In genomic region chr15:34739346-34739745, GRCh38 we compare ENCODE assay signal across 12 cellular contexts. TPM values are rescaled to one million over a fixed set of nuclear protein-coding genes. Genes with fewer than 3 reads are reported as not detected.
"Had no signal": no experiment of that assay in that cellular context is flagged by ENCODE, and none has a peak within 500 bp of the region (broad histone marks: within the 10 kb centered on the region; RNA-seq: fewer than 3 reads in every experiment).

No MANE protein-coding gene starts in this region.

- H3K4me2 ChIP-seq: GM23338 had no signal

- H3K4me3 ChIP-seq: GM23248, GM23338, HAP-1 had no signal

- H3K27ac ChIP-seq: GM23248 had no signal

- FAIRE-seq: H1, H54 had no signal

- H2AFZ ChIP-seq: GM23248 had no signal

- ATAC-seq: GM23338, HCT116 had no signal

- H3K9me3 ChIP-seq: HAP-1 had no signal

- H3K36me3 ChIP-seq: HAP-1 had no signal

- H3K9ac ChIP-seq: GM23248 had no signal

- DNase-seq: GM23248, GOT3, H7, H9, HCEC 1CT, HFFc6 had no signal

- H3K4me1 ChIP-seq: HAP-1 had no signal

RNA-seq across cellular contexts. Expression of gene GJD2, which starts 15.5 kb away (rescaled TPM):
- total RNA-seq: GM23248, H4, H9, HFFc6 had no signal
- polyA plus RNA-seq: GM23248 had no signal

RNA-seq across cellular contexts. Expression of gene ACTC1, which starts 56.0 kb away (rescaled TPM):
- total RNA-seq: H4 had no signal
